ENCODE assay signal across 13 cellular contexts in genomic region chr1:193014354-193014753, GRCh38.
"Had no signal": no experiment of that assay in that cellular context is flagged by ENCODE, and none has a peak within 500 bp of the region (broad histone marks: within the 10 kb centered on the region; RNA-seq: fewer than 3 reads in every experiment).

No MANE protein-coding gene starts in this region.

- H3K9me3 ChIP-seq: pancreas, stomach, thoracic aorta had no signal

- ATAC-seq: activated naive CD4-positive, alpha-beta T cell treated with anti-CD3 and anti-CD28 coated beads, Interleukin-2, amount 50 U/mL, for 72 hours had no signal

- H3K27me3 ChIP-seq: cardiac muscle cell, pancreas, stomach had no signal

- H3K4me3 ChIP-seq: cardiac muscle cell, pancreas, skin epidermis, stomach, thoracic aorta had no signal

- H3K27ac ChIP-seq: pancreas, skin epidermis, thoracic aorta had no signal

- H3K36me3 ChIP-seq: pancreas had no signal

- DNase-seq: activated CD4-positive, alpha-beta T cell treated with anti-CD3 and anti-CD28 coated beads, Interleukin-2, amount 50 U/mL, for 4 hours; activated effector memory CD4-positive, alpha-beta T cell treated with Interleukin-2 at 50 U/mL for 16 hours; activated T-cell treated with anti-CD3 and anti-CD28 coated beads, Interleukin-2, amount 50 U/mL, for 1 hour; anterior cingulate cortex; cortex of kidney; effector CD8-positive, alpha-beta T cell; stimulated activated CD4-positive, alpha-beta T cell treated with anti-CD3 and anti-CD28 coated beads, Interleukin-4, amount 100 ng/mL, for 4 hours; stomach had no signal
